1 cellular context compared by ENCODE assay signal in genomic region chr2:43341959-43342757, GRCh38.
TF ChIP-seq lines count a peak whose summit lies in the region.

No MANE protein-coding gene starts in this region.

TF ChIP-seq in IMR-90, 13 proteins besides CTCF, POLR2A, EP300 and RAD21:
- no peak for TF ChIP-seq BHLHE40 (IDR thresholded peaks at IDR 0.05; ENCODE audit: low read depth, low read length)
- no peak for TF ChIP-seq NFE2L2 (IDR thresholded peaks at IDR 0.05; ENCODE audit: low read depth, low read length)
- no peak for TF ChIP-seq RCOR1 (IDR thresholded peaks at IDR 0.05; ENCODE audit: insufficient replicate concordance, low read length)
- TF ChIP-seq SMC3 (IDR thresholded peaks at IDR 0.05; ENCODE audit: low read depth, low read length): no peak
- no peak for TF ChIP-seq MAFK (IDR thresholded peaks at IDR 0.05; ENCODE audit: low read depth, low read length)
- no peak for TF ChIP-seq FOS (IDR thresholded peaks at IDR 0.05; ENCODE audit: low read depth, low read length)
- no peak for TF ChIP-seq ELK1 (IDR thresholded peaks at IDR 0.05; ENCODE audit: borderline replicate concordance, low read depth, low read length)
- TF ChIP-seq MXI1 (IDR thresholded peaks at IDR 0.05; ENCODE audit: borderline replicate concordance, low read depth, low read length): no peak
- no peak for TF ChIP-seq USF2 (IDR thresholded peaks at IDR 0.05; ENCODE audit: low read depth, low read length)
- no peak for TF ChIP-seq CEBPB (IDR thresholded peaks at IDR 0.05; ENCODE audit: low read depth, low read length)
